ENCODE assay signal across 1 cellular context in genomic region chr20:47334022-47334551, GRCh38.
TF ChIP-seq lines count a peak whose summit lies in the region.

No MANE protein-coding gene starts in this region.

TF ChIP-seq in HepG2, 621 proteins besides CTCF, POLR2A, EP300 and RAD21 (continued from another document and continues in another):
- TF ChIP-seq, protein P1, sequence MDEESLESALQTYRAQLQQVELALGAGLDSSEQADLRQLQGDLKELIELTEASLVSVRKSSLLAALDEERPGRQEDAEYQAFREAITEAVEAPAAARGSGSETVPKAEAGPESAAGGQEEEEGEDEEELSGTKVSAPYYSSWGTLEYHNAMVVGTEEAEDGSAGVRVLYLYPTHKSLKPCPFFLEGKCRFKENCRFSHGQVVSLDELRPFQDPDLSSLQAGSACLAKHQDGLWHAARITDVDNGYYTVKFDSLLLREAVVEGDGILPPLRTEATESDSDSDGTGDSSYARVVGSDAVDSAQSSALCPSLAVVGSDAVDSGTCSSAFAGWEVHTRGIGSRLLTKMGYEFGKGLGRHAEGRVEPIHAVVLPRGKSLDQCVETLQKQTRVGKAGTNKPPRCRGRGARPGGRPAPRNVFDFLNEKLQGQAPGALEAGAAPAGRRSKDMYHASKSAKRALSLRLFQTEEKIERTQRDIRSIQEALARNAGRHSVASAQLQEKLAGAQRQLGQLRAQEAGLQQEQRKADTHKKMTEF (CRISPR knock-in tag; IDR thresholded peaks at IDR 0.05): peak; percentile 84
- TF ChIP-seq ZNF205 (CRISPR knock-in tag; IDR thresholded peaks at IDR 0.05): no peak; the same call in 1 of the 2 replicates
- peak; percentile 93; the same call in 1 of the 2 replicates for TF ChIP-seq ZKSCAN8 (CRISPR knock-in tag; IDR thresholded peaks at IDR 0.05; ENCODE audit: borderline replicate concordance)
- TF ChIP-seq ZNF468 (CRISPR knock-in tag; IDR thresholded peaks at IDR 0.05): no peak
- TF ChIP-seq ZNF121 (CRISPR knock-in tag; IDR thresholded peaks at IDR 0.05): no peak
- TF ChIP-seq ZFP82 (CRISPR knock-in tag; IDR thresholded peaks at IDR 0.05; ENCODE audit: borderline replicate concordance): no peak
- TF ChIP-seq ZNF580 (CRISPR knock-in tag; IDR thresholded peaks at IDR 0.05; ENCODE audit: borderline replicate concordance, low read depth): no peak
- TF ChIP-seq, protein P2, sequence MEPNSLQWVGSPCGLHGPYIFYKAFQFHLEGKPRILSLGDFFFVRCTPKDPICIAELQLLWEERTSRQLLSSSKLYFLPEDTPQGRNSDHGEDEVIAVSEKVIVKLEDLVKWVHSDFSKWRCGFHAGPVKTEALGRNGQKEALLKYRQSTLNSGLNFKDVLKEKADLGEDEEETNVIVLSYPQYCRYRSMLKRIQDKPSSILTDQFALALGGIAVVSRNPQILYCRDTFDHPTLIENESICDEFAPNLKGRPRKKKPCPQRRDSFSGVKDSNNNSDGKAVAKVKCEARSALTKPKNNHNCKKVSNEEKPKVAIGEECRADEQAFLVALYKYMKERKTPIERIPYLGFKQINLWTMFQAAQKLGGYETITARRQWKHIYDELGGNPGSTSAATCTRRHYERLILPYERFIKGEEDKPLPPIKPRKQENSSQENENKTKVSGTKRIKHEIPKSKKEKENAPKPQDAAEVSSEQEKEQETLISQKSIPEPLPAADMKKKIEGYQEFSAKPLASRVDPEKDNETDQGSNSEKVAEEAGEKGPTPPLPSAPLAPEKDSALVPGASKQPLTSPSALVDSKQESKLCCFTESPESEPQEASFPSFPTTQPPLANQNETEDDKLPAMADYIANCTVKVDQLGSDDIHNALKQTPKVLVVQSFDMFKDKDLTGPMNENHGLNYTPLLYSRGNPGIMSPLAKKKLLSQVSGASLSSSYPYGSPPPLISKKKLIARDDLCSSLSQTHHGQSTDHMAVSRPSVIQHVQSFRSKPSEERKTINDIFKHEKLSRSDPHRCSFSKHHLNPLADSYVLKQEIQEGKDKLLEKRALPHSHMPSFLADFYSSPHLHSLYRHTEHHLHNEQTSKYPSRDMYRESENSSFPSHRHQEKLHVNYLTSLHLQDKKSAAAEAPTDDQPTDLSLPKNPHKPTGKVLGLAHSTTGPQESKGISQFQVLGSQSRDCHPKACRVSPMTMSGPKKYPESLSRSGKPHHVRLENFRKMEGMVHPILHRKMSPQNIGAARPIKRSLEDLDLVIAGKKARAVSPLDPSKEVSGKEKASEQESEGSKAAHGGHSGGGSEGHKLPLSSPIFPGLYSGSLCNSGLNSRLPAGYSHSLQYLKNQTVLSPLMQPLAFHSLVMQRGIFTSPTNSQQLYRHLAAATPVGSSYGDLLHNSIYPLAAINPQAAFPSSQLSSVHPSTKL (CRISPR knock-in tag; IDR thresholded peaks at IDR 0.05): peak; percentile 99
- TF ChIP-seq TAF1 (CRISPR knock-in tag; IDR thresholded peaks at IDR 0.05): no peak; the same call in 1 of the 2 replicates
- TF ChIP-seq ZBTB7B (CRISPR knock-in tag; IDR thresholded peaks at IDR 0.05): no peak
- no peak for TF ChIP-seq ZNF549 (CRISPR knock-in tag; IDR thresholded peaks at IDR 0.05)
- TF ChIP-seq TRIM24 (CRISPR knock-in tag; IDR thresholded peaks at IDR 0.05): no peak
- TF ChIP-seq ELF3 (CRISPR knock-in tag; IDR thresholded peaks at IDR 0.05): peak; percentile 96
- no peak for TF ChIP-seq ZNF124 (CRISPR knock-in tag; IDR thresholded peaks at IDR 0.05)
- TF ChIP-seq, protein P3, sequence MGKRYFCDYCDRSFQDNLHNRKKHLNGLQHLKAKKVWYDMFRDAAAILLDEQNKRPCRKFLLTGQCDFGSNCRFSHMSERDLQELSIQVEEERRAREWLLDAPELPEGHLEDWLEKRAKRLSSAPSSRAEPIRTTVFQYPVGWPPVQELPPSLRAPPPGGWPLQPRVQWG (CRISPR knock-in tag; IDR thresholded peaks at IDR 0.05; ENCODE audit: borderline replicate concordance, low read depth): no peak
- TF ChIP-seq TGIF2 (CRISPR knock-in tag; IDR thresholded peaks at IDR 0.05): peak; percentile 85; the same call in 1 of the 2 replicates
- TF ChIP-seq NR2F2 (IDR thresholded peaks at IDR 0.05; ENCODE audit: borderline replicate concordance, low read depth): no peak
- TF ChIP-seq ZNF552 (CRISPR knock-in tag; IDR thresholded peaks at IDR 0.05; ENCODE audit: borderline replicate concordance): no peak
- TF ChIP-seq ZBTB3 (CRISPR knock-in tag; IDR thresholded peaks at IDR 0.05; ENCODE audit: borderline replicate concordance, low read depth): no peak
- no peak for TF ChIP-seq CENPX (CRISPR knock-in tag; IDR thresholded peaks at IDR 0.05)
- TF ChIP-seq U2AF2 (IDR thresholded peaks at IDR 0.05; ENCODE audit: low read depth, low read length): no peak
- no peak; the same call in 1 of the 2 replicates for TF ChIP-seq ZNF24 (IDR thresholded peaks at IDR 0.05)
- no peak for TF ChIP-seq NCOA5 (CRISPR knock-in tag; IDR thresholded peaks at IDR 0.05)
- TF ChIP-seq ZNF30 (CRISPR knock-in tag; IDR thresholded peaks at IDR 0.05): no peak
- peak; percentile 98 for TF ChIP-seq SAP130 (CRISPR knock-in tag; IDR thresholded peaks at IDR 0.05; ENCODE audit: low read depth)
- TF ChIP-seq, protein P4, sequence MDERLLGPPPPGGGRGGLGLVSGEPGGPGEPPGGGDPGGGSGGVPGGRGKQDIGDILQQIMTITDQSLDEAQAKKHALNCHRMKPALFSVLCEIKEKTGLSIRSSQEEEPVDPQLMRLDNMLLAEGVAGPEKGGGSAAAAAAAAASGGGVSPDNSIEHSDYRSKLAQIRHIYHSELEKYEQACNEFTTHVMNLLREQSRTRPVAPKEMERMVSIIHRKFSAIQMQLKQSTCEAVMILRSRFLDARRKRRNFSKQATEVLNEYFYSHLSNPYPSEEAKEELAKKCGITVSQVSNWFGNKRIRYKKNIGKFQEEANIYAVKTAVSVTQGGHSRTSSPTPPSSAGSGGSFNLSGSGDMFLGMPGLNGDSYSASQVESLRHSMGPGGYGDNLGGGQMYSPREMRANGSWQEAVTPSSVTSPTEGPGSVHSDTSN (CRISPR knock-in tag; IDR thresholded peaks at IDR 0.05): peak; percentile 27; the same call in 1 of the 2 replicates
- TF ChIP-seq MAZ (IDR thresholded peaks at IDR 0.05; ENCODE audit: borderline replicate concordance, low read depth, low read length): no peak
- no peak for TF ChIP-seq MAZ (CRISPR knock-in tag; IDR thresholded peaks at IDR 0.05; ENCODE audit: low read depth)
- no peak for TF ChIP-seq REL (CRISPR knock-in tag; conservative IDR thresholded peaks at IDR 0.05)
- TF ChIP-seq, protein P5, sequence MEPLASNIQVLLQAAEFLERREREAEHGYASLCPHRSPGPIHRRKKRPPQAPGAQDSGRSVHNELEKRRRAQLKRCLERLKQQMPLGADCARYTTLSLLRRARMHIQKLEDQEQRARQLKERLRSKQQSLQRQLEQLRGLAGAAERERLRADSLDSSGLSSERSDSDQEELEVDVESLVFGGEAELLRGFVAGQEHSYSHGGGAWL (CRISPR knock-in tag; IDR thresholded peaks at IDR 0.05): no peak
- no peak for TF ChIP-seq ZNF274 (CRISPR knock-in tag; IDR thresholded peaks at IDR 0.05)
- no peak for TF ChIP-seq CAMTA2 (CRISPR knock-in tag; IDR thresholded peaks at IDR 0.05; ENCODE audit: borderline replicate concordance)
- no peak for TF ChIP-seq GTF3A (CRISPR knock-in tag; conservative IDR thresholded peaks at IDR 0.05)
- peak; percentile 75; the same call in 1 of the 3 replicates for TF ChIP-seq MXI1 (IDR thresholded peaks at IDR 0.05; ENCODE audit: borderline replicate concordance, low read depth, low read length)
- no peak for TF ChIP-seq ZNF766 (CRISPR knock-in tag; IDR thresholded peaks at IDR 0.05; ENCODE audit: borderline replicate concordance)
- no peak for TF ChIP-seq ZNF235 (CRISPR knock-in tag; IDR thresholded peaks at IDR 0.05; ENCODE audit: borderline replicate concordance)
- no peak for TF ChIP-seq ZNF83 (CRISPR knock-in tag; IDR thresholded peaks at IDR 0.05; ENCODE audit: borderline replicate concordance)
- TF ChIP-seq ATF3 (CRISPR knock-in tag; IDR thresholded peaks at IDR 0.05): peak; percentile 97
- no peak for TF ChIP-seq NKX3-1 (CRISPR knock-in tag; IDR thresholded peaks at IDR 0.05)
- TF ChIP-seq ZNF619 (CRISPR knock-in tag; IDR thresholded peaks at IDR 0.05): no peak
- TF ChIP-seq KLF9 (CRISPR knock-in tag; IDR thresholded peaks at IDR 0.05; ENCODE audit: low read depth): no peak
- TF ChIP-seq, protein P6, sequence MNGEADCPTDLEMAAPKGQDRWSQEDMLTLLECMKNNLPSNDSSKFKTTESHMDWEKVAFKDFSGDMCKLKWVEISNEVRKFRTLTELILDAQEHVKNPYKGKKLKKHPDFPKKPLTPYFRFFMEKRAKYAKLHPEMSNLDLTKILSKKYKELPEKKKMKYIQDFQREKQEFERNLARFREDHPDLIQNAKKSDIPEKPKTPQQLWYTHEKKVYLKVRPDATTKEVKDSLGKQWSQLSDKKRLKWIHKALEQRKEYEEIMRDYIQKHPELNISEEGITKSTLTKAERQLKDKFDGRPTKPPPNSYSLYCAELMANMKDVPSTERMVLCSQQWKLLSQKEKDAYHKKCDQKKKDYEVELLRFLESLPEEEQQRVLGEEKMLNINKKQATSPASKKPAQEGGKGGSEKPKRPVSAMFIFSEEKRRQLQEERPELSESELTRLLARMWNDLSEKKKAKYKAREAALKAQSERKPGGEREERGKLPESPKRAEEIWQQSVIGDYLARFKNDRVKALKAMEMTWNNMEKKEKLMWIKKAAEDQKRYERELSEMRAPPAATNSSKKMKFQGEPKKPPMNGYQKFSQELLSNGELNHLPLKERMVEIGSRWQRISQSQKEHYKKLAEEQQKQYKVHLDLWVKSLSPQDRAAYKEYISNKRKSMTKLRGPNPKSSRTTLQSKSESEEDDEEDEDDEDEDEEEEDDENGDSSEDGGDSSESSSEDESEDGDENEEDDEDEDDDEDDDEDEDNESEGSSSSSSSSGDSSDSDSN (CRISPR knock-in tag; IDR thresholded peaks at IDR 0.05): no peak; the same call in 1 of the 2 replicates
- TF ChIP-seq, protein P7, sequence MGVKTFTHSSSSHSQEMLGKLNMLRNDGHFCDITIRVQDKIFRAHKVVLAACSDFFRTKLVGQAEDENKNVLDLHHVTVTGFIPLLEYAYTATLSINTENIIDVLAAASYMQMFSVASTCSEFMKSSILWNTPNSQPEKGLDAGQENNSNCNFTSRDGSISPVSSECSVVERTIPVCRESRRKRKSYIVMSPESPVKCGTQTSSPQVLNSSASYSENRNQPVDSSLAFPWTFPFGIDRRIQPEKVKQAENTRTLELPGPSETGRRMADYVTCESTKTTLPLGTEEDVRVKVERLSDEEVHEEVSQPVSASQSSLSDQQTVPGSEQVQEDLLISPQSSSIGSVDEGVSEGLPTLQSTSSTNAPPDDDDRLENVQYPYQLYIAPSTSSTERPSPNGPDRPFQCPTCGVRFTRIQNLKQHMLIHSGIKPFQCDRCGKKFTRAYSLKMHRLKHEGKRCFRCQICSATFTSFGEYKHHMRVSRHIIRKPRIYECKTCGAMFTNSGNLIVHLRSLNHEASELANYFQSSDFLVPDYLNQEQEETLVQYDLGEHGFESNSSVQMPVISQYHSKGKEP (CRISPR knock-in tag; IDR thresholded peaks at IDR 0.05): no peak
- TF ChIP-seq HOXA3 (CRISPR knock-in tag; IDR thresholded peaks at IDR 0.05): peak; percentile 14; the same call in 1 of the 2 replicates
- TF ChIP-seq ADNP (CRISPR knock-in tag; IDR thresholded peaks at IDR 0.05): no peak
- no peak for TF ChIP-seq HNRNPH1 (optimal IDR thresholded peaks at IDR 0.05; ENCODE audit: low read depth, low read length)
- TF ChIP-seq ZBTB25 (CRISPR knock-in tag; IDR thresholded peaks at IDR 0.05): peak; percentile 41; the same call in 1 of the 2 replicates
- peak; percentile 52; the same call in 1 of the 2 replicates for TF ChIP-seq ARID4A (CRISPR knock-in tag; IDR thresholded peaks at IDR 0.05; ENCODE audit: borderline replicate concordance)
- TF ChIP-seq PITX1 (CRISPR knock-in tag; IDR thresholded peaks at IDR 0.05): no peak
